8 cellular contexts compared by ENCODE assay signal in the genomic region with DNA sequence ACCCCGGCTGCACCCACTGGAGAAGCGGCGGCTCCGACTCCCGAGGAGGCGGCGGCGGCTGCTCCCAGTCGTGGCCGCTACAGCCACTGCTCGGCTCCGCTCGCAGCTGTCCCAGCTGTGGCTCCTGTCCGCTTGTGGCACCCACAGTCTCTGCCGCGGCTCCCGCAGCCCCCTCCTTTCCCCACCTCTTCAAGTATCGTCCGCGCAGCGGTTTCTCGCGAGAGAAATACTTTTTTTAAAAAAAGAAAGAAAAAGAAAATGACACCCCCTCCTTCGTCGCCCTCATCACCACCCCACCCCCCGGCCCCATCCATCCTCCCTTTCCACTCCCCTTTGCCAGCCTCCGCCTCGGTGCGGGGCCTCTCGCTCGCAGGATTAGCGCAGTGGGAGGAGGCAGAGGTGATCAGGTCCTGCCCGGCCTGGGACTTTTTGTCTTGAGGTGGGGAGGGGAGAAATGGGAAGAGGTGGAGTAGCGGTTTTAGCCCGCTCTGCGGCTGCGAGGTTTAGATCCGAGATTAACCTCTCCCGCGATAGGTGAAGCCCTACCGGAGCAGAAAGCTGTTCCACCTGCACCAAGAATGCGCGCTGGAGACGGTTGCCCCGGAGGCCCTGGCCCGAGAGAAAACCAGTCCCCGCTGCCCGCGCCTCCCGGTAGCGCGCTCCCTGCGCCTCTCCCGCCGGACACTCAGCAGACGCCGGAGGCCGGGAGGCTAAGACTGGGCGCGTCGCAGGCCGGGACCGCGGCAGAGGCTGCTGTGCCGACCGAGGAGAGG. TPM values are rescaled to one million over a fixed set of nuclear protein-coding genes. Genes with fewer than 3 reads are reported as not detected.
DNase-seq lines count a peak whose midpoint lies in the region; ATAC-seq lines count a peak whose summit lies in the region.

A gene (minus strand): TSS at position 152 of the 773 bp plus-strand sequence. CDS start 940 bp downstream, outside the sequence.

- POLR2A ChIA-PET in activated CD4-positive, alpha-beta T cell treated with anti-CD3 and anti-CD28 coated beads, Interleukin-2, amount 10 ng/mL, durations not matched to agents 7 days and 5 days (lab: Charles Lee) = no interaction called here

- H3K79me2 ChIP-seq in trophoblast cell (ENCODE audit: control insufficient read depth, insufficient read depth, low read length, poor library complexity) = peaks cover 4% of the 10 kb centered on the region

- H3K36me3 ChIP-seq in trophoblast cell (ENCODE audit: control insufficient read depth in 1 of 2, insufficient read depth in 2 of 2, low read length in 2 of 2) = no peaks in the 10 kb centered on the region

- H3K4me2 ChIP-seq in trophoblast cell (ENCODE audit: low read length) = peak within 1 kb of the TSS; percentile 99

- H3K9me3 Mint-ChIP-seq in activated CD4-positive, alpha-beta T cell treated with anti-CD3 and anti-CD28 coated beads, Interleukin-2, amount 10 ng/mL, durations not matched to agents 7 days and 5 days = no peaks in the 10 kb centered on the region

- peak within 1 kb of the TSS; percentile 75 for H4K8ac ChIP-seq in trophoblast cell (ENCODE audit: low read depth, low read length)

- H2BK5ac ChIP-seq in trophoblast cell (ENCODE audit: low read depth, low read length, poor library complexity) = no peak within 1 kb of the TSS

- CTCF ChIA-PET in activated CD4-positive, alpha-beta T cell treated with anti-CD3 and anti-CD28 coated beads, Interleukin-2, amount 10 ng/mL, durations not matched to agents 7 days and 5 days (lab: Charles Lee) = no interaction called here

- peaks cover 3% of the 10 kb centered on the region for H3K79me1 ChIP-seq in trophoblast cell (ENCODE audit: low read length)

- H3K9me3 ChIP-seq in right cardiac atrium (ENCODE audit: control insufficient read depth, low read length) = no peaks in the 10 kb centered on the region
- no peaks in the 10 kb centered on the region for H3K9me3 ChIP-seq in trophoblast cell (ENCODE audit: insufficient read depth, low read depth, low read length)

- H3K27me3 ChIP-seq in right cardiac atrium (ENCODE audit: control insufficient read depth, insufficient read depth) = no peaks in the 10 kb centered on the region
- H3K27me3 ChIP-seq in trophoblast cell (ENCODE audit: insufficient read depth, low read length) = peaks cover 26% of the 10 kb centered on the region

- peak within 1 kb of the TSS; percentile 67 for H3K27ac ChIP-seq in right cardiac atrium (ENCODE audit: low read length)
- no peak within 1 kb of the TSS for H3K27ac ChIP-seq in trophoblast cell (ENCODE audit: low read depth, low read length)

- peak within 1 kb of the TSS; percentile 58 for H3K4me3 ChIP-seq in right cardiac atrium (ENCODE audit: low read length)
- peak within 1 kb of the TSS; percentile 82 for H3K4me3 ChIP-seq in trophoblast cell (ENCODE audit: low read depth, low read length)

- H3K4me1 Mint-ChIP-seq in activated CD4-positive, alpha-beta T cell treated with anti-CD3 and anti-CD28 coated beads, Interleukin-2, amount 10 ng/mL, durations not matched to agents 7 days and 5 days = peaks cover 10% of the 10 kb centered on the region

- H4K91ac ChIP-seq in trophoblast cell (ENCODE audit: low read depth, low read length) = peak within 1 kb of the TSS; percentile 19

- H3K36me3 Mint-ChIP-seq in activated CD4-positive, alpha-beta T cell treated with anti-CD3 and anti-CD28 coated beads, Interleukin-2, amount 10 ng/mL, durations not matched to agents 7 days and 5 days (ENCODE audit: low read depth) = no peaks in the 10 kb centered on the region

- H2AK5ac ChIP-seq in trophoblast cell (ENCODE audit: low read length) = no peak within 1 kb of the TSS

- no peak within 1 kb of the TSS for H3K23ac ChIP-seq in trophoblast cell (ENCODE audit: low read length)

- H3K27ac Mint-ChIP-seq in activated CD4-positive, alpha-beta T cell treated with anti-CD3 and anti-CD28 coated beads, Interleukin-2, amount 10 ng/mL, durations not matched to agents 7 days and 5 days = no peak within 1 kb of the TSS

- peak; percentile 38 for DNase-seq in activated CD4-positive, alpha-beta T cell treated with anti-CD3 and anti-CD28 coated beads, Interleukin-2, amount 10 ng/mL, durations not matched to agents 7 days and 5 days
- DNase-seq in activated CD4-positive, alpha-beta T cell treated with anti-CD3 and anti-CD28 coated beads for 4 hours = no peak
- DNase-seq in GOT3 (lab: John Stamatoyannopoulos, UW) = peak; percentile 72
- DNase-seq in LHCN-M2 (ENCODE audit: low read depth) = peak; percentile 93
- DNase-seq in anterior cingulate cortex (lab: John Stamatoyannopoulos, UW) = peak in 54 of 58 donors; percentile 43 to 91 (median 76)
- DNase-seq in right cardiac atrium = peak; percentile 84 to 91 (median 89)
- DNase-seq in trophoblast cell = peak; percentile 84 to 89
- no peak for DNase-seq in NK-92 treated with Interleukin-12 subunit alpha and Interleukin-12 subunit beta, amount 100 ng/mL, for 24 hours (lab: John Stamatoyannopoulos, UW)

- ATAC-seq in right cardiac atrium = peak; percentile 91 to 93

- H3K9ac ChIP-seq in trophoblast cell (ENCODE audit: low read length) = peak within 1 kb of the TSS; percentile 71

- H4K12ac ChIP-seq in trophoblast cell (ENCODE audit: low read depth, low read length) = no peak within 1 kb of the TSS

- peaks cover 54% of the 10 kb centered on the region for H3K27me3 Mint-ChIP-seq in activated CD4-positive, alpha-beta T cell treated with anti-CD3 and anti-CD28 coated beads, Interleukin-2, amount 10 ng/mL, durations not matched to agents 7 days and 5 days

- no peak within 1 kb of the TSS for H2BK12ac ChIP-seq in trophoblast cell (ENCODE audit: low read length)

- no peak within 1 kb of the TSS for H3K4ac ChIP-seq in trophoblast cell (ENCODE audit: low read depth, low read length)

- WGBS in right cardiac atrium = under 1% methylated on average over 66 of the region's 66 CpGs
- WGBS in trophoblast cell (ENCODE audit: extremely low coverage, insufficient coverage, insufficient read length) = no CpG with 5 or more reads among the region's 66 CpGs

- peak within 1 kb of the TSS; percentile 77 for H2AFZ ChIP-seq in trophoblast cell (ENCODE audit: insufficient read depth, low read length, poor library complexity)

- intact Hi-C loops in right cardiac atrium (cut with DNase I) = loop anchor here in 2 of 4 donors (10.0 kb wide), 4 partner anchors 111 to 291 kb away; no protein-coding TSS in a partner anchor

- no peak within 1 kb of the TSS for H2BK120ac ChIP-seq in trophoblast cell (ENCODE audit: insufficient read depth, low read length, poor library complexity)

- H3K18ac ChIP-seq in trophoblast cell (ENCODE audit: low read length) = no peak within 1 kb of the TSS

- H3K4me1 ChIP-seq in right cardiac atrium (ENCODE audit: control insufficient read depth, insufficient read depth, low read length) (no peaks in the 10 kb centered on the region), trophoblast cell (ENCODE audit: control insufficient read depth in 1 of 2, insufficient read depth in 2 of 2, low read length in 2 of 2) (peaks cover 0 to 8% of the 10 kb centered on the region in 2 experiments)

- peak within 1 kb of the TSS; percentile 40 for H3K14ac ChIP-seq in trophoblast cell (ENCODE audit: low read length)

- H3K4me3 Mint-ChIP-seq in activated CD4-positive, alpha-beta T cell treated with anti-CD3 and anti-CD28 coated beads, Interleukin-2, amount 10 ng/mL, durations not matched to agents 7 days and 5 days = peak within 1 kb of the TSS; percentile 72

RNA-seq across cellular contexts. Expression of the gene that starts here (rescaled TPM):
- total RNA-seq in activated CD4-positive, alpha-beta T cell treated with anti-CD3 and anti-CD28 coated beads, Interleukin-2, amount 10 ng/mL, durations not matched to agents 7 days and 5 days = 1 to 10 TPM; 1.1 to 1.6 TPM
- 109 and 128 TPM in 2 replicates for total RNA-seq in LHCN-M2 (2014; rRNA removed)
- polyA plus RNA-seq in LHCN-M2 (2012) = 112 TPM
- total RNA-seq in right cardiac atrium = 100 to 1,000 TPM in 1 of 4 donors, 10 to 100 TPM in 3; 31.3 to 101 (median 64.0) TPM
- polyA plus RNA-seq in right cardiac atrium = 17.9 TPM
- polyA plus RNA-seq in trophoblast cell (2013) = 4.4 and 5.3 TPM in 2 replicates

Comparison
In these comparisons a context has a peak if more than half of its experiments do, and no peak if none do; other contexts are left out.
1. RNA of the gene that starts here (total RNA-seq): 109 to 128 TPM in LHCN-M2 and 31.3 to 101 TPM in right cardiac atrium; 1.1 to 1.6 TPM in activated CD4-positive, alpha-beta T cell treated with anti-CD3 and anti-CD28 coated beads, Interleukin-2, amount 10 ng/mL, durations not matched to agents 7 days and 5 days; every median in the first group is over 10 times any median in the second.
2. DNase-seq: peak in activated CD4-positive, alpha-beta T cell treated with anti-CD3 and anti-CD28 coated beads, Interleukin-2, amount 10 ng/mL, durations not matched to agents 7 days and 5 days (single experiment), GOT3 (single experiment), LHCN-M2 (single experiment), anterior cingulate cortex (54 of 58), right cardiac atrium (3 of 3) and trophoblast cell (2 of 2); none in activated CD4-positive, alpha-beta T cell treated with anti-CD3 and anti-CD28 coated beads for 4 hours (0 of 2) and NK-92 treated with Interleukin-12 subunit alpha and Interleukin-12 subunit beta, amount 100 ng/mL, for 24 hours (single experiment).